ENCODE assay signal across 8 cellular contexts in the genomic region with DNA sequence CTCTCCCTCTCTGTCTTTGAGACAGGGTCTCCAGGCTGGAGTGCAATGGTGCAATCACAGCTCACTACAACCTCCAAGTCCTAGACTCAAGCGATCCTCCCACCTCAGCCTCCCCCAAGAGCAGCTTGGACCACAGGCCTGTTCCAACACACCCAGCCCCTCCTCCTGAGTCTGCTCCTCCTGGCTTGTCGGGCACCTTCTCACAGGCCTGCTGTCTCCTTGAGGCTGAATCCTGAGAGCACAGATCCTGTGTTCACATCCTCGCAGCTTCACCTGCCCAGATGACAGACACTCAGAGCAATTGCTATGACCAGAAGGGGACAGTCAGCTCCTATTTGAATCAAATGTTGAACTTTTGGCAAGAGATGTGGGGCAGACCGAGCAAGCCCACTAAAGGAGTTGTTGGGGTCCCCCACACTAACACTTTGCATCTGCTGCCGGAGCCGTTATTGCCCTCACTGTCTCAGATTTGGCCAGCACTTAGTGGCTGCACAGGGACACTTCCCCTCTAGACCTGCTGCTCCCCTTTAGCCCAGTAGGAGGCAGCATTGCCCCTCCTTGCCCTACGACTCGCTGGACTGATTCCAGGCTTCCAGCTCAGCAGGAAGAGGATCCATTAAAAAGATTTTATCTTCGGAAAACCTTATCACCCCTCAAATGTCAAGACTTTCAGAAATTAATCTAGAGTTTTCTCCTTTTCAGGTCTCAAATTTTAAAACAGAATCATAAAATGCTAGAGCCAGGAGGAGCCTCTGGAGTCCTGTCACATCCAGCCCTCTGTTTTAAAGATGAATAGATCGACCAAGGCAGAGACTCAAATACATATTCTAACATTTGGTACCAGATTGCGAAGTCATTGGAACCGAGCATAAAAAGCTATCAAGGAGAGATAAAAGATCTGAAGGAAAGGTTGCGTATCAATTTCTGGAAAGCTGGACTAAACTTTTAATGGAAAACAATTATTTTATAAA.
DNase-seq lines count a peak whose midpoint lies in the region; ATAC-seq and TF ChIP-seq lines count a peak whose summit lies in the region.

No MANE protein-coding gene starts in this region.

- no peaks in the 10 kb centered on the region for H3K27me3 ChIP-seq in breast epithelium

- peak; percentile 18 for DNase-seq in GM04503 (ENCODE audit: low read depth)
- DNase-seq in HCEC 1CT = peak; percentile 24
- DNase-seq in NCI-H128 (lab: John Stamatoyannopoulos, UW; ENCODE audit: unreplicated experiment) = peak; percentile 1
- DNase-seq in UCSD-AML1 (lab: John Stamatoyannopoulos, UW; ENCODE audit: unreplicated experiment) = peak; percentile 63
- peak; percentile 67 to 80 for DNase-seq in breast epithelium (ENCODE audit: low spot score in 2 of 2)
- peak; percentile 58 for DNase-seq in iris pigment epithelial cell (ENCODE audit: low read depth)
- DNase-seq in stimulated activated CD4-positive, alpha-beta T cell treated with anti-CD3 and anti-CD28 coated beads, Interleukin-1b, Interleukin-23, amount 100 ng/mL, for 1 hour (ENCODE audit: low read depth in 2 of 2) = peak; percentile 16 to 22

- TF ChIP-seq CTCF in breast epithelium (IDR thresholded peaks at IDR 0.05) = peak; percentile 79 to 91 (median 88)

- no peak for ATAC-seq in GM19328 (IDR thresholded peaks at IDR 0.05; ENCODE audit: unreplicated experiment)

- H3K4me1 ChIP-seq in breast epithelium = no peaks in the 10 kb centered on the region

- H3K36me3 ChIP-seq in breast epithelium = no peaks in the 10 kb centered on the region

- no peak overlapping the region for H3K4me3 ChIP-seq in breast epithelium

- TF ChIP-seq POLR2A in breast epithelium (IDR thresholded peaks at IDR 0.05) = no peak

- intact Hi-C loops in breast epithelium (cut with DNase I; ENCODE audit: low total_unique reads) = no loop called here

- H3K9me3 ChIP-seq in breast epithelium = no peaks in the 10 kb centered on the region

- H3K27ac ChIP-seq in breast epithelium = no peak overlapping the region

Comparison
In these comparisons a context has a peak if more than half of its experiments do, and no peak if none do; other contexts are left out.
1. DNase-seq: peak in every context shown above with its lines; median percentile 74 in breast epithelium; 63 in UCSD-AML1; 58 in iris pigment epithelial cell; 24 in HCEC 1CT; 19 in stimulated activated CD4-positive, alpha-beta T cell treated with anti-CD3 and anti-CD28 coated beads, Interleukin-1b, Interleukin-23, amount 100 ng/mL, for 1 hour; 18 in GM04503; 1 in NCI-H128.